ENCODE assay signal across 11 cellular contexts in the genomic region with DNA sequence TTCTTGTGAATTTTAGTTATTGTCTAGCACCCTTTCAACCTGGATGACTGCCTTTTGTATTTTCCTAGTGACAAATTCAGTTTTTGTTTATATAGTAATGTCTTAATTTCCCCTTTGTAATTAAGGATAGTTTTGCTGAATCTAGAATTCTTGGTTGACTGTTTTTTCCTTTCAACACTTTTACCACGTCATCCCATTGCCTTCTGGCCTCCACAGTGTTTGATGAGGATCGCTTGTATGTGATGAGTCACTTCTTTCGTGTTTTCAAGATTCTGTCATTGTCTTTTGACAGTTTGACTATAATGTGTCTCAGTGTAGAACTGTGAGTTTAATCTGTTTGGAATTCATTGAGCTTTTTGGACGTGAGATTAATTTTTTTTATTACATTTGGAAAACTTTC. TPM values are rescaled to one million over a fixed set of nuclear protein-coding genes. Genes with fewer than 3 reads are reported as not detected.
DNase-seq lines count a peak whose midpoint lies in the region; ATAC-seq and TF ChIP-seq lines count a peak whose summit lies in the region.
"Had no signal": no experiment of that assay in that cellular context is flagged by ENCODE, and none has a peak within 500 bp of the region (broad histone marks: within the 10 kb centered on the region; RNA-seq: fewer than 3 reads in every experiment).

No MANE protein-coding gene starts in this region.

- no peaks in the 10 kb centered on the region for H3K27me3 Mint-ChIP-seq in activated naive CD8-positive, alpha-beta T cell treated with anti-CD3 and anti-CD28 coated beads, Interleukin-2, amount 50 U/mL, for 24 hours
- no peaks in the 10 kb centered on the region for H3K27me3 Mint-ChIP-seq in natural killer cell treated with Interleukin-12 subunit alpha and Interleukin-12 subunit beta and Interleukin-15 and Interleukin-18, amount 100 ng/mL, for 72 hours

- H3K4me3 Mint-ChIP-seq in activated naive CD8-positive, alpha-beta T cell treated with anti-CD3 and anti-CD28 coated beads, Interleukin-2, amount 50 U/mL, for 24 hours, result peak overlapping the region; percentile 18
- peak overlapping the region; percentile 62 for H3K4me3 Mint-ChIP-seq in natural killer cell treated with Interleukin-12 subunit alpha and Interleukin-12 subunit beta and Interleukin-15 and Interleukin-18, amount 100 ng/mL, for 72 hours

- peaks cover 66% of the 10 kb centered on the region for H3K4me1 Mint-ChIP-seq in activated naive CD8-positive, alpha-beta T cell treated with anti-CD3 and anti-CD28 coated beads, Interleukin-2, amount 50 U/mL, for 24 hours
- peaks cover 53 to 71% of the 10 kb centered on the region in 2 donors for H3K4me1 Mint-ChIP-seq in natural killer cell treated with Interleukin-12 subunit alpha and Interleukin-12 subunit beta and Interleukin-15 and Interleukin-18, amount 100 ng/mL, for 72 hours (ENCODE audit: low read depth in 2 of 2)

- peak overlapping the region; percentile 59 for H3K27ac Mint-ChIP-seq in activated naive CD8-positive, alpha-beta T cell treated with anti-CD3 and anti-CD28 coated beads, Interleukin-2, amount 50 U/mL, for 24 hours
- H3K27ac Mint-ChIP-seq in natural killer cell treated with Interleukin-12 subunit alpha and Interleukin-12 subunit beta and Interleukin-15 and Interleukin-18, amount 100 ng/mL, for 72 hours, result peak overlapping the region; percentile 72 to 80

- peaks cover 6% of the 10 kb centered on the region for H3K9me3 Mint-ChIP-seq in activated naive CD8-positive, alpha-beta T cell treated with anti-CD3 and anti-CD28 coated beads, Interleukin-2, amount 50 U/mL, for 24 hours
- no peaks in the 10 kb centered on the region for H3K9me3 Mint-ChIP-seq in natural killer cell treated with Interleukin-12 subunit alpha and Interleukin-12 subunit beta and Interleukin-15 and Interleukin-18, amount 100 ng/mL, for 72 hours

- peak; percentile 53 for DNase-seq in SIG-M5 treated with dmso at 0.1 percent for 504 hours (lab: John Stamatoyannopoulos, UW; ENCODE audit: unreplicated experiment)
- DNase-seq in SIG-M5 (lab: John Stamatoyannopoulos, UW), result no peak
- peak; percentile 91 for DNase-seq in M059J (ENCODE audit: low read depth)
- DNase-seq in activated naive CD8-positive, alpha-beta T cell treated with anti-CD3 and anti-CD28 coated beads, Interleukin-2, amount 50 U/mL, for 24 hours, result no peak
- no peak for DNase-seq in natural killer cell treated with Interleukin-12 subunit alpha and Interleukin-12 subunit beta and Interleukin-15 and Interleukin-18, amount 100 ng/mL, for 72 hours (ENCODE audit: low spot score)
- no peak for DNase-seq in left ventricle myocardium inferior
- DNase-seq in SHP77 treated with DMSO at 0.1 percent for 48 hours (lab: John Stamatoyannopoulos, UW), result no peak
- DNase-seq: 8988T had no signal

- intact Hi-C loops in left ventricle myocardium inferior (cut with micrococcal nuclease), result no loop called here

- H3K9me3 ChIP-seq in left ventricle myocardium inferior (replicated peaks), result peaks cover 11% of the 10 kb centered on the region

- H3K4me3 ChIP-seq in left ventricle myocardium inferior, result no peak overlapping the region
- H3K4me3 ChIP-seq: SK-N-MC had no signal

- H3K27me3 ChIP-seq in left ventricle myocardium inferior (ENCODE audit: low read depth), result no peaks in the 10 kb centered on the region

- H3K27ac ChIP-seq in left ventricle myocardium inferior (replicated peaks), result no peak overlapping the region
- H3K27ac ChIP-seq: SK-N-MC had no signal

- H3K36me3 ChIP-seq in left ventricle myocardium inferior, result no peaks in the 10 kb centered on the region

- TF ChIP-seq CTCF in left ventricle myocardium inferior (IDR thresholded peaks at IDR 0.05; ENCODE audit: borderline replicate concordance), result no peak

- H3K36me3 Mint-ChIP-seq in activated naive CD8-positive, alpha-beta T cell treated with anti-CD3 and anti-CD28 coated beads, Interleukin-2, amount 50 U/mL, for 24 hours (ENCODE audit: low read depth), result peaks cover 5% of the 10 kb centered on the region
- H3K36me3 Mint-ChIP-seq in natural killer cell treated with Interleukin-12 subunit alpha and Interleukin-12 subunit beta and Interleukin-15 and Interleukin-18, amount 100 ng/mL, for 72 hours, result peaks cover 9% of the 10 kb centered on the region

- peak; percentile 64 for ATAC-seq in activated naive CD8-positive, alpha-beta T cell treated with anti-CD3 and anti-CD28 coated beads, Interleukin-2, amount 50 U/mL, for 24 hours
- ATAC-seq in natural killer cell treated with Interleukin-12 subunit alpha and Interleukin-12 subunit beta and Interleukin-15 and Interleukin-18, amount 100 ng/mL, for 72 hours, result peak in 1 of 2 donors; percentile 71
- ATAC-seq in HG02571 (IDR thresholded peaks at IDR 0.05; ENCODE audit: unreplicated experiment), result no peak

- peaks cover 51% of the 10 kb centered on the region for H3K4me1 ChIP-seq in left ventricle myocardium inferior

RNA-seq across cellular contexts. Expression of a gene that starts 30.1 kb away (rescaled TPM):
- 17.9 and 25.5 TPM in 2 replicates for total RNA-seq in M059J (2014; rRNA removed; shearing (Covaris generic))
- total RNA-seq in natural killer cell treated with Interleukin-12 subunit alpha and Interleukin-12 subunit beta and Interleukin-15 and Interleukin-18, amount 100 ng/mL, for 72 hours, result 10 to 100 TPM; 31.9 to 68.6 TPM
- total RNA-seq in left ventricle myocardium inferior, result 9.4 TPM

RNA-seq across cellular contexts. Expression of a gene that starts 59.3 kb away (rescaled TPM):
- not detected in 2 replicates for total RNA-seq in M059J (2014; rRNA removed; shearing (Covaris generic))
- total RNA-seq in natural killer cell treated with Interleukin-12 subunit alpha and Interleukin-12 subunit beta and Interleukin-15 and Interleukin-18, amount 100 ng/mL, for 72 hours, result not detected
- not detected for total RNA-seq in left ventricle myocardium inferior
- total RNA-seq: omental fat pad had no signal

Comparison
In these comparisons a context has a peak if more than half of its experiments do, and no peak if none do; other contexts are left out.
1. DNase-seq: peak in SIG-M5 treated with dmso at 0.1 percent for 504 hours (single experiment) and M059J (single experiment); none in SIG-M5 (single experiment), activated naive CD8-positive, alpha-beta T cell treated with anti-CD3 and anti-CD28 coated beads, Interleukin-2, amount 50 U/mL, for 24 hours (single experiment), natural killer cell treated with Interleukin-12 subunit alpha and Interleukin-12 subunit beta and Interleukin-15 and Interleukin-18, amount 100 ng/mL, for 72 hours (single experiment), left ventricle myocardium inferior (single experiment) and SHP77 treated with DMSO at 0.1 percent for 48 hours (single experiment).